In genomic region chr13:44149821-44150220, GRCh38 we compare ENCODE assay signal across 31 cellular contexts.
"Had no signal": no experiment of that assay in that cellular context is flagged by ENCODE, and none has a peak within 500 bp of the region (broad histone marks: within the 10 kb centered on the region; RNA-seq: fewer than 3 reads in every experiment).

No MANE protein-coding gene starts in this region.

- FAIRE-seq: TTC549 had no signal

- ATAC-seq: activated CD8-positive, alpha-beta T cell treated with anti-CD3 and anti-CD28 coated beads for 36 hours; activated naive CD4-positive, alpha-beta T cell treated with anti-CD3 and anti-CD28 coated beads, Interleukin-2, amount 50 U/mL, for 72 hours; activated T-cell treated with anti-CD3 and anti-CD28 coated beads, Interleukin-2, amount 50 U/mL, for 4 hours; activated T-cell treated with anti-CD3 and anti-CD28 coated beads, Interleukin-2, amount 50 U/mL, for 72 hours; activated T-helper 17 cell treated with anti-CD3 and anti-CD28 coated beads, Interleukin-2, amount 50 U/mL, for 72 hours had no signal

- H3K4me1 ChIP-seq: adrenal gland, ascending aorta had no signal

- DNase-seq: activated B cell treated with CpG ODN at 0.5 μM for 24 hours; activated CD4-positive, alpha-beta memory T cell treated with anti-CD3 and anti-CD28 coated beads for 36 hours; activated CD4-positive, alpha-beta T cell treated with anti-CD3 and anti-CD28 coated beads for 4 hours; activated CD4-positive, alpha-beta T cell treated with anti-CD3 and anti-CD28 coated beads, Interleukin-2, amount 10 ng/mL, durations not matched to agents 24 days and 14 days; activated CD4-positive, alpha-beta T cell treated with anti-CD3 and anti-CD28 coated beads, Interleukin-2, amount 50 U/mL, for 1 hour; activated CD4-positive, alpha-beta T cell treated with anti-CD3 and anti-CD28 coated beads, Interleukin-2, amount 50 U/mL, for 4 hours; activated CD4-positive, CD25-positive, alpha-beta regulatory T cell treated with anti-CD3 and anti-CD28 coated beads, Interleukin-2, amount 50 U/mL, for 72 hours; activated CD8-positive, alpha-beta memory T cell treated with anti-CD3 and anti-CD28 coated beads, Interleukin-2, amount 50 U/mL, for 4 hours; activated CD8-positive, alpha-beta T cell treated with anti-CD3 and anti-CD28 coated beads for 36 hours; activated effector memory CD4-positive, alpha-beta T cell treated with anti-CD3 and anti-CD28 coated beads, Interleukin-2, amount 50 U/mL, for 16 hours; activated gamma-delta T cell treated with Interleukin-2 at 50 U/mL for 16 hours; activated naive CD4-positive, alpha-beta T cell; activated naive CD4-positive, alpha-beta T cell treated with anti-CD3 and anti-CD28 coated beads for 36 hours; activated naive CD4-positive, alpha-beta T cell treated with anti-CD3 and anti-CD28 coated beads, Interleukin-2, amount 50 U/mL, for 16 hours; activated naive CD8-positive, alpha-beta T cell treated with anti-CD3 and anti-CD28 coated beads for 36 hours; activated T-cell treated with anti-CD3 and anti-CD28 coated beads for 4 hours; activated T-cell treated with anti-CD3 and anti-CD28 coated beads, Interleukin-2, amount 50 U/mL, for 1 hour; activated T-cell treated with anti-CD3 and anti-CD28 coated beads, Interleukin-2, amount 50 U/mL, for 4 hours; activated T-cell treated with anti-CD3 and anti-CD28 coated beads, Interleukin-2, amount 50 U/mL, for 72 hours; adrenal gland; amygdala; anterior cingulate cortex; cerebellar nuclear complex; T-helper 1 cell; T-helper 2 cell; T-helper 9 cell had no signal

- H3K9me3 ChIP-seq: adrenal gland, ascending aorta had no signal

- H3K27me3 ChIP-seq: adrenal gland, ascending aorta, cardiac muscle cell had no signal

- H3K4me3 ChIP-seq: adrenal gland, ascending aorta, cardiac muscle cell had no signal

- H3K27ac ChIP-seq: adrenal gland, ascending aorta, cardiac muscle cell had no signal

- H3K36me3 ChIP-seq: adrenal gland, ascending aorta, cardiac muscle cell had no signal
